In the genomic region with DNA sequence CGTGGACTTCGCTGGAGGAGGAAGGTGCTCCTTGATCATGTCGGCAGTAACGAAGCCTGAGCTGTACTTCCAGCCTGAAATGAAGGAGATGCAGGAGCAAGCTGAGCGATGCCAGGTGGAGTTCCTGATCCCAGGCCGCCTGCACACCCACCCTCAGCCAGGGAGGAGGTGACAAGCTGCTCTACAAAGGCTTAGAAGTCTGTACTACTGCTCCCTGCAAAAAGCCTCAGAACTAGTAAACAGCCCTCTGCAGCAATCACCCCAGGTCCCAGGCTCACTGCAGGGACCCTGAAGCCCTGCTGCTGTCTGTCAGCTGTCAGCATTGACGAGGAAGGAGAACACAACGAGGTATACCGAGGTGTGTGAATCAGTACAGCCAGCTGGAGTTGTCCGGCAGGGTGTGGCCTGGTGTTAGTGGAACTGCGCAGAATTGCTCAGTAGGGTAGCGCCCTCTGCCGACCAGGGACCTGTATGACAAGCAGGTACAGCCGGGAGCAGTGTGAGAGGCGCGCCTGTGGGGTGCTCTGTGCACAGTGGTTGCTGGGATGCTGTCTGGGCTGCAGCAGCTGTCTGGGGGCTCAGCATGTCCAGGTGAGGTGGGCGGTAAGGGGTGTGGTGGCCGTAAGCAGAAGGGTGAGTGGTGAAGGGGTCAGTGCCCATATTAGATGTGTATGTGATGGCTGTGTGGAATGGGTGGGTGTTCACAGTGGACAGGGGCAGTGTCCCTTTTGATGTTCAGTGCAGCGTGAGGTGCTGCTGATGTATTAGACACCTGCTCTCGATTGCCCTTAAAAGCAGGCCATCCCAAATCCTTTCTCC, we compare ENCODE assay signal across 1 cellular context.
TF ChIP-seq lines count a peak whose summit lies in the region.

No MANE protein-coding gene starts in this region.

TF ChIP-seq in K562, 482 proteins besides CTCF, POLR2A, EP300 and RAD21 (continued from another document and continues in another):
- TF ChIP-seq, protein P1, sequence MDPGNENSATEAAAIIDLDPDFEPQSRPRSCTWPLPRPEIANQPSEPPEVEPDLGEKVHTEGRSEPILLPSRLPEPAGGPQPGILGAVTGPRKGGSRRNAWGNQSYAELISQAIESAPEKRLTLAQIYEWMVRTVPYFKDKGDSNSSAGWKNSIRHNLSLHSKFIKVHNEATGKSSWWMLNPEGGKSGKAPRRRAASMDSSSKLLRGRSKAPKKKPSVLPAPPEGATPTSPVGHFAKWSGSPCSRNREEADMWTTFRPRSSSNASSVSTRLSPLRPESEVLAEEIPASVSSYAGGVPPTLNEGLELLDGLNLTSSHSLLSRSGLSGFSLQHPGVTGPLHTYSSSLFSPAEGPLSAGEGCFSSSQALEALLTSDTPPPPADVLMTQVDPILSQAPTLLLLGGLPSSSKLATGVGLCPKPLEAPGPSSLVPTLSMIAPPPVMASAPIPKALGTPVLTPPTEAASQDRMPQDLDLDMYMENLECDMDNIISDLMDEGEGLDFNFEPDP (CRISPR knock-in tag; IDR thresholded peaks at IDR 0.05), result no peak
- TF ChIP-seq ARNT (IDR thresholded peaks at IDR 0.05), result no peak
- no peak for TF ChIP-seq MCM5 (IDR thresholded peaks at IDR 0.05; ENCODE audit: low read depth)
- TF ChIP-seq, protein P2, sequence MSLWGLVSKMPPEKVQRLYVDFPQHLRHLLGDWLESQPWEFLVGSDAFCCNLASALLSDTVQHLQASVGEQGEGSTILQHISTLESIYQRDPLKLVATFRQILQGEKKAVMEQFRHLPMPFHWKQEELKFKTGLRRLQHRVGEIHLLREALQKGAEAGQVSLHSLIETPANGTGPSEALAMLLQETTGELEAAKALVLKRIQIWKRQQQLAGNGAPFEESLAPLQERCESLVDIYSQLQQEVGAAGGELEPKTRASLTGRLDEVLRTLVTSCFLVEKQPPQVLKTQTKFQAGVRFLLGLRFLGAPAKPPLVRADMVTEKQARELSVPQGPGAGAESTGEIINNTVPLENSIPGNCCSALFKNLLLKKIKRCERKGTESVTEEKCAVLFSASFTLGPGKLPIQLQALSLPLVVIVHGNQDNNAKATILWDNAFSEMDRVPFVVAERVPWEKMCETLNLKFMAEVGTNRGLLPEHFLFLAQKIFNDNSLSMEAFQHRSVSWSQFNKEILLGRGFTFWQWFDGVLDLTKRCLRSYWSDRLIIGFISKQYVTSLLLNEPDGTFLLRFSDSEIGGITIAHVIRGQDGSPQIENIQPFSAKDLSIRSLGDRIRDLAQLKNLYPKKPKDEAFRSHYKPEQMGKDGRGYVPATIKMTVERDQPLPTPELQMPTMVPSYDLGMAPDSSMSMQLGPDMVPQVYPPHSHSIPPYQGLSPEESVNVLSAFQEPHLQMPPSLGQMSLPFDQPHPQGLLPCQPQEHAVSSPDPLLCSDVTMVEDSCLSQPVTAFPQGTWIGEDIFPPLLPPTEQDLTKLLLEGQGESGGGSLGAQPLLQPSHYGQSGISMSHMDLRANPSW (CRISPR knock-in tag; IDR thresholded peaks at IDR 0.05), result no peak
- peak in 1 of 2 experiments; percentile 39; a peak in 1 of 4 replicates for TF ChIP-seq RCOR1 (IDR thresholded peaks at IDR 0.05; ENCODE audit: borderline replicate concordance in 1 of 2, low read depth in 2 of 2, low read length in 2 of 2)
- TF ChIP-seq RBM34 (IDR thresholded peaks at IDR 0.05; ENCODE audit: borderline replicate concordance, insufficient read depth, low read length), result no peak
- no peak for TF ChIP-seq KDM2B (CRISPR knock-in tag; IDR thresholded peaks at IDR 0.05)
- no peak for TF ChIP-seq BRD4 (IDR thresholded peaks at IDR 0.05)
- peak; percentile 71 for TF ChIP-seq HNRNPLL (IDR thresholded peaks at IDR 0.05; ENCODE audit: low read depth, low read length, poor library complexity, severe bottlenecking)
- no peak for TF ChIP-seq SAP30 (IDR thresholded peaks at IDR 0.05; ENCODE audit: borderline replicate concordance, insufficient read depth, low read depth, low read length, poor library complexity, severe bottlenecking)
- no peak for TF ChIP-seq NR1H2 (CRISPR knock-in tag; IDR thresholded peaks at IDR 0.05)
- TF ChIP-seq DACH1 (IDR thresholded peaks at IDR 0.05; ENCODE audit: partially characterized antibody), result peak; percentile 39
- TF ChIP-seq, protein P3, sequence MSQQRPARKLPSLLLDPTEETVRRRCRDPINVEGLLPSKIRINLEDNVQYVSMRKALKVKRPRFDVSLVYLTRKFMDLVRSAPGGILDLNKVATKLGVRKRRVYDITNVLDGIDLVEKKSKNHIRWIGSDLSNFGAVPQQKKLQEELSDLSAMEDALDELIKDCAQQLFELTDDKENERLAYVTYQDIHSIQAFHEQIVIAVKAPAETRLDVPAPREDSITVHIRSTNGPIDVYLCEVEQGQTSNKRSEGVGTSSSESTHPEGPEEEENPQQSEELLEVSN (IDR thresholded peaks at IDR 0.05; ENCODE audit: borderline replicate concordance in 1 of 2, extremely low read depth in 1 of 2, insufficient read depth in 1 of 2, insufficient read length in 1 of 2, low read depth in 1 of 2, low read length in 1 of 2, poor library complexity in 1 of 2, severe bottlenecking in 1 of 2), result no peak
- 0 out of 4 replicates have a peak, but pooled peaks of 1 of the 2 experiments have one; percentile 26 for TF ChIP-seq NRF1 (conservative IDR thresholded peaks at IDR 0.05 in 1 of 2, IDR thresholded peaks at IDR 0.05 in 1 of 2)
- TF ChIP-seq CEBPB (tag; IDR thresholded peaks at IDR 0.05), result no peak
- no peak for TF ChIP-seq ETV1 (tag; conservative IDR thresholded peaks at IDR 0.05; ENCODE audit: low read depth)
- TF ChIP-seq BRD9 (IDR thresholded peaks at IDR 0.05; ENCODE audit: low read depth, partially characterized antibody), result no peak
- TF ChIP-seq ZNF717 (CRISPR knock-in tag; IDR thresholded peaks at IDR 0.05), result no peak
- TF ChIP-seq TARDBP (IDR thresholded peaks at IDR 0.05), result no peak
- no peak for TF ChIP-seq HMG20B (CRISPR knock-in tag; IDR thresholded peaks at IDR 0.05)
- TF ChIP-seq, protein P4, sequence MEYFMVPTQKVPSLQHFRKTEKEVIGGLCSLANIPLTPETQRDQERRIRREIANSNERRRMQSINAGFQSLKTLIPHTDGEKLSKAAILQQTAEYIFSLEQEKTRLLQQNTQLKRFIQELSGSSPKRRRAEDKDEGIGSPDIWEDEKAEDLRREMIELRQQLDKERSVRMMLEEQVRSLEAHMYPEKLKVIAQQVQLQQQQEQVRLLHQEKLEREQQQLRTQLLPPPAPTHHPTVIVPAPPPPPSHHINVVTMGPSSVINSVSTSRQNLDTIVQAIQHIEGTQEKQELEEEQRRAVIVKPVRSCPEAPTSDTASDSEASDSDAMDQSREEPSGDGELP (CRISPR knock-in tag; IDR thresholded peaks at IDR 0.05; ENCODE audit: borderline replicate concordance), result peak; percentile 84
- TF ChIP-seq HNRNPK (IDR thresholded peaks at IDR 0.05; ENCODE audit: low read depth, low read length, poor library complexity, severe bottlenecking), result no peak
- no peak for TF ChIP-seq RBM22 (IDR thresholded peaks at IDR 0.05; ENCODE audit: low read depth, low read length, poor library complexity, severe bottlenecking)
- no peak for TF ChIP-seq FOXJ2 (tag; IDR thresholded peaks at IDR 0.05)
- TF ChIP-seq MTA3 (IDR thresholded peaks at IDR 0.05; ENCODE audit: borderline replicate concordance), result no peak
- TF ChIP-seq, protein P5, sequence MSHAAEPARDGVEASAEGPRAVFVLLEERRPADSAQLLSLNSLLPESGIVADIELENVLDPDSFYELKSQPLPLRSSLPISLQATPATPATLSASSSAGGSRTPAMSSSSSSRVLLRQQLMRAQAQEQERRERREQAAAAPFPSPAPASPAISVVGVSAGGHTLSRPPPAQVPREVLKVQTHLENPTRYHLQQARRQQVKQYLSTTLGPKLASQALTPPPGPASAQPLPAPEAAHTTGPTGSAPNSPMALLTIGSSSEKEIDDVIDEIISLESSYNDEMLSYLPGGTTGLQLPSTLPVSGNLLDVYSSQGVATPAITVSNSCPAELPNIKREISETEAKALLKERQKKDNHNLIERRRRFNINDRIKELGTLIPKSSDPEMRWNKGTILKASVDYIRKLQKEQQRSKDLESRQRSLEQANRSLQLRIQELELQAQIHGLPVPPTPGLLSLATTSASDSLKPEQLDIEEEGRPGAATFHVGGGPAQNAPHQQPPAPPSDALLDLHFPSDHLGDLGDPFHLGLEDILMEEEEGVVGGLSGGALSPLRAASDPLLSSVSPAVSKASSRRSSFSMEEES (CRISPR knock-in tag; IDR thresholded peaks at IDR 0.05), result no peak
- TF ChIP-seq, protein P6, sequence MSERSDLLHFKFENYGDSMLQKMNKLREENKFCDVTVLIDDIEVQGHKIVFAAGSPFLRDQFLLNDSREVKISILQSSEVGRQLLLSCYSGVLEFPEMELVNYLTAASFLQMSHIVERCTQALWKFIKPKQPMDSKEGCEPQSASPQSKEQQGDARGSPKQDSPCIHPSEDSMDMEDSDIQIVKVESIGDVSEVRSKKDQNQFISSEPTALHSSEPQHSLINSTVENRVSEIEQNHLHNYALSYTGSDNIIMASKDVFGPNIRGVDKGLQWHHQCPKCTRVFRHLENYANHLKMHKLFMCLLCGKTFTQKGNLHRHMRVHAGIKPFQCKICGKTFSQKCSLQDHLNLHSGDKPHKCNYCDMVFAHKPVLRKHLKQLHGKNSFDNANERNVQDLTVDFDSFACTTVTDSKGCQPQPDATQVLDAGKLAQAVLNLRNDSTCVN (CRISPR knock-in tag; IDR thresholded peaks at IDR 0.05), result no peak
- no peak for TF ChIP-seq KDM5B (IDR thresholded peaks at IDR 0.05; ENCODE audit: insufficient replicate concordance, low read depth, low read length)
- no peak for TF ChIP-seq KLF16 (IDR thresholded peaks at IDR 0.05)
- no peak for TF ChIP-seq CBX5 (IDR thresholded peaks at IDR 0.05; ENCODE audit: borderline replicate concordance, low read depth)
- no peak for TF ChIP-seq SNRNP70 (optimal IDR thresholded peaks at IDR 0.05; ENCODE audit: low read depth, low read length)
- no peak for TF ChIP-seq HDGF (IDR thresholded peaks at IDR 0.05)
- TF ChIP-seq KDM1A (IDR thresholded peaks at IDR 0.05), result no peak
- TF ChIP-seq NR2F6 (CRISPR knock-in tag; IDR thresholded peaks at IDR 0.05), result no peak
- TF ChIP-seq MCM7 (IDR thresholded peaks at IDR 0.05), result no peak
- no peak for TF ChIP-seq TBP (optimal IDR thresholded peaks at IDR 0.05; ENCODE audit: low read depth, low read length)
- TF ChIP-seq, protein P7, sequence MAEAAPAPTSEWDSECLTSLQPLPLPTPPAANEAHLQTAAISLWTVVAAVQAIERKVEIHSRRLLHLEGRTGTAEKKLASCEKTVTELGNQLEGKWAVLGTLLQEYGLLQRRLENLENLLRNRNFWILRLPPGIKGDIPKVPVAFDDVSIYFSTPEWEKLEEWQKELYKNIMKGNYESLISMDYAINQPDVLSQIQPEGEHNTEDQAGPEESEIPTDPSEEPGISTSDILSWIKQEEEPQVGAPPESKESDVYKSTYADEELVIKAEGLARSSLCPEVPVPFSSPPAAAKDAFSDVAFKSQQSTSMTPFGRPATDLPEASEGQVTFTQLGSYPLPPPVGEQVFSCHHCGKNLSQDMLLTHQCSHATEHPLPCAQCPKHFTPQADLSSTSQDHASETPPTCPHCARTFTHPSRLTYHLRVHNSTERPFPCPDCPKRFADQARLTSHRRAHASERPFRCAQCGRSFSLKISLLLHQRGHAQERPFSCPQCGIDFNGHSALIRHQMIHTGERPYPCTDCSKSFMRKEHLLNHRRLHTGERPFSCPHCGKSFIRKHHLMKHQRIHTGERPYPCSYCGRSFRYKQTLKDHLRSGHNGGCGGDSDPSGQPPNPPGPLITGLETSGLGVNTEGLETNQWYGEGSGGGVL (CRISPR knock-in tag; IDR thresholded peaks at IDR 0.05), result no peak
- no peak for TF ChIP-seq CBX1 (IDR thresholded peaks at IDR 0.05; ENCODE audit: low read depth)
- no peak for TF ChIP-seq NFE2L1 (tag; IDR thresholded peaks at IDR 0.05; ENCODE audit: borderline replicate concordance, low read depth)
- no peak for TF ChIP-seq TCF3 (CRISPR knock-in tag; IDR thresholded peaks at IDR 0.05)
- no peak for TF ChIP-seq ZBTB8A (IDR thresholded peaks at IDR 0.05; ENCODE audit: partially characterized antibody)
- no peak for TF ChIP-seq EZH2 (IDR thresholded peaks at IDR 0.05; ENCODE audit: borderline replicate concordance, low read depth, low read length)
- TF ChIP-seq, protein P8, sequence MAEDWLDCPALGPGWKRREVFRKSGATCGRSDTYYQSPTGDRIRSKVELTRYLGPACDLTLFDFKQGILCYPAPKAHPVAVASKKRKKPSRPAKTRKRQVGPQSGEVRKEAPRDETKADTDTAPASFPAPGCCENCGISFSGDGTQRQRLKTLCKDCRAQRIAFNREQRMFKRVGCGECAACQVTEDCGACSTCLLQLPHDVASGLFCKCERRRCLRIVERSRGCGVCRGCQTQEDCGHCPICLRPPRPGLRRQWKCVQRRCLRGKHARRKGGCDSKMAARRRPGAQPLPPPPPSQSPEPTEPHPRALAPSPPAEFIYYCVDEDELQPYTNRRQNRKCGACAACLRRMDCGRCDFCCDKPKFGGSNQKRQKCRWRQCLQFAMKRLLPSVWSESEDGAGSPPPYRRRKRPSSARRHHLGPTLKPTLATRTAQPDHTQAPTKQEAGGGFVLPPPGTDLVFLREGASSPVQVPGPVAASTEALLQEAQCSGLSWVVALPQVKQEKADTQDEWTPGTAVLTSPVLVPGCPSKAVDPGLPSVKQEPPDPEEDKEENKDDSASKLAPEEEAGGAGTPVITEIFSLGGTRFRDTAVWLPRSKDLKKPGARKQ (CRISPR knock-in tag; IDR thresholded peaks at IDR 0.05), result no peak
- no peak for TF ChIP-seq GATAD2B (IDR thresholded peaks at IDR 0.05; ENCODE audit: borderline replicate concordance)
- TF ChIP-seq SETDB1 (IDR thresholded peaks at IDR 0.05; ENCODE audit: low read length), result no peak
- TF ChIP-seq KLF1 (tag; IDR thresholded peaks at IDR 0.05), result no peak
- TF ChIP-seq TAL1 (IDR thresholded peaks at IDR 0.05), result no peak
- no peak for TF ChIP-seq ZNF436 (CRISPR knock-in tag; IDR thresholded peaks at IDR 0.05)
- TF ChIP-seq, protein P9, sequence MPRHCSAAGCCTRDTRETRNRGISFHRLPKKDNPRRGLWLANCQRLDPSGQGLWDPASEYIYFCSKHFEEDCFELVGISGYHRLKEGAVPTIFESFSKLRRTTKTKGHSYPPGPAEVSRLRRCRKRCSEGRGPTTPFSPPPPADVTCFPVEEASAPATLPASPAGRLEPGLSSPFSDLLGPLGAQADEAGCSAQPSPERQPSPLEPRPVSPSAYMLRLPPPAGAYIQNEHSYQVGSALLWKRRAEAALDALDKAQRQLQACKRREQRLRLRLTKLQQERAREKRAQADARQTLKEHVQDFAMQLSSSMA (CRISPR knock-in tag; IDR thresholded peaks at IDR 0.05), result no peak
- TF ChIP-seq KAT2B (IDR thresholded peaks at IDR 0.05; ENCODE audit: low read depth, low read length), result no peak
- TF ChIP-seq CREM (IDR thresholded peaks at IDR 0.05; ENCODE audit: low read depth), result peak; percentile 65; the same call in 1 of the 2 replicates
- TF ChIP-seq, protein P10, sequence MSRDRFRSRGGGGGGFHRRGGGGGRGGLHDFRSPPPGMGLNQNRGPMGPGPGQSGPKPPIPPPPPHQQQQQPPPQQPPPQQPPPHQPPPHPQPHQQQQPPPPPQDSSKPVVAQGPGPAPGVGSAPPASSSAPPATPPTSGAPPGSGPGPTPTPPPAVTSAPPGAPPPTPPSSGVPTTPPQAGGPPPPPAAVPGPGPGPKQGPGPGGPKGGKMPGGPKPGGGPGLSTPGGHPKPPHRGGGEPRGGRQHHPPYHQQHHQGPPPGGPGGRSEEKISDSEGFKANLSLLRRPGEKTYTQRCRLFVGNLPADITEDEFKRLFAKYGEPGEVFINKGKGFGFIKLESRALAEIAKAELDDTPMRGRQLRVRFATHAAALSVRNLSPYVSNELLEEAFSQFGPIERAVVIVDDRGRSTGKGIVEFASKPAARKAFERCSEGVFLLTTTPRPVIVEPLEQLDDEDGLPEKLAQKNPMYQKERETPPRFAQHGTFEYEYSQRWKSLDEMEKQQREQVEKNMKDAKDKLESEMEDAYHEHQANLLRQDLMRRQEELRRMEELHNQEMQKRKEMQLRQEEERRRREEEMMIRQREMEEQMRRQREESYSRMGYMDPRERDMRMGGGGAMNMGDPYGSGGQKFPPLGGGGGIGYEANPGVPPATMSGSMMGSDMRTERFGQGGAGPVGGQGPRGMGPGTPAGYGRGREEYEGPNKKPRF (IDR thresholded peaks at IDR 0.05; ENCODE audit: low read depth, low read length), result no peak
